Comparison of ENCODE assay signal across 8 cellular contexts in the genomic region with DNA sequence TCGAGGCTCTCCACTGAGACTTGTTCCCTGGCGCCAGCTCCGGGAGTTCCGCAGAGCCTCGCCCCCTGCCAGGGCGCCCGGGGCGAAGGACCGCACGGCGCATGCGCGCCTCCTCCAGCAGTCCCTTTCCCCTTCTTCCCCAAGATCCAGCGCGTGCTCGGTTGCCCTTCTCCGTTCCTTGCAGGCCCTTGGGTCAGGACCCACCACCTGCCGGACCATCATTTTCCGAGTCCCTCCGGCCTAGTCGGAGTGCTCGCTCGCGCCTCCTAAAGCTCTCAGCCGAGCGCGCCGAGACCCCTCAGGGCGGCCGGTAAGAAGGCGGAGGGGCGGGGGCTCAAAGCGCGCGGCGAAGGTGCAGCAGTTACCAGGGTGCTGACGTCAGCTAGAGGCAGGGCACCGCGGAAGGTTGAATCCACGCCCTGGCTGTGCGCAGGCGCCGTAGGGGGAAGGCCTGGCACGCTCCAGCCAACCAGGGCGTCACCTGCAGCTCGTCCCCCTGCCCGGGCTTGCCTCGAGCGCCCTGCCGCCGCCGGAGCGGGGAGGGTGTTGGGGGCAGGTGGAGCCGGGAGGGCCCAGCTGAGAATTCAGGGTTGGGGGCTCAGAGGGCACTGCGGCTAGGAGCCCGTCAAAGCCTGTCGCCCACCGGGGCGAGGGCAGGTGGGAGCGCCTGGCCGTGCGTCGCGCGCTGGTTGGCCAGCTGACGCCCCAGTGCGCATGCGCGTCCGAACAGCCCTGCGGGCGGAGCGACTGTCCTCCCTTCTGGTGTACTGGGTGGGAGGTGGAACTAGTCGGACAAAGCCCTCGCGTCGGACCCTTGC. TPM values are rescaled to one million over a fixed set of nuclear protein-coding genes. Genes with fewer than 3 reads are reported as not detected.
DNase-seq lines count a peak whose midpoint lies in the region; ATAC-seq and TF ChIP-seq lines count a peak whose summit lies in the region.

TCAIM (plus strand) TSS at position 757 of the 818 bp plus-strand sequence. CDS start 16,017 bp downstream, outside the sequence.

- intact Hi-C loops in mammary epithelial cell (cut with micrococcal nuclease), result loop anchor here (5.0 kb wide), 2 partner anchors 139 to 174 kb away; partner anchors contain the start of gene ZNF445

- H3K4me2 ChIP-seq in mammary epithelial cell (ENCODE audit: insufficient read depth, low read depth, low read length) (peak within 1 kb of the TSS; percentile 90), smooth muscle cell (peak within 1 kb of the TSS; percentile 92)

- H4K20me1 ChIP-seq in mammary epithelial cell (ENCODE audit: insufficient read depth, low read length) (no peaks in the 10 kb centered on the region), smooth muscle cell (ENCODE audit: low read depth) (no peaks in the 10 kb centered on the region)

- H3K9me3 ChIP-seq in WERI-Rb-1 (ENCODE audit: severe bottlenecking) (no peaks in the 10 kb centered on the region), mammary epithelial cell (replicated peaks; ENCODE audit: insufficient read depth, low read length) (no peaks in the 10 kb centered on the region), smooth muscle cell (replicated peaks; ENCODE audit: low read depth) (no peaks in the 10 kb centered on the region)

- H3K4me1 ChIP-seq in mammary epithelial cell (ENCODE audit: insufficient read depth, low read length) (peaks cover 13% of the 10 kb centered on the region), smooth muscle cell (ENCODE audit: low read depth) (peaks cover 14% of the 10 kb centered on the region)

- CTCF ChIA-PET in mammary epithelial cell (lab: Charles Lee; ENCODE audit: low non-redundant PET), result interaction anchor here (0.6 kb wide), 1 partner anchor 502 kb away, joined by 8 read pairs; no protein-coding TSS in a partner anchor

- TF ChIP-seq CTCF in WERI-Rb-1 (IDR thresholded peaks at IDR 0.05; ENCODE audit: low read depth, low read length) (no peak), mammary epithelial cell (conservative IDR thresholded peaks at IDR 0.05 in 1 of 2, IDR thresholded peaks at IDR 0.05 in 1 of 2; ENCODE audit: extremely low read depth in 1 of 2, insufficient read depth in 1 of 2, low read depth in 1 of 2, low read length in 2 of 2) (no peak), smooth muscle cell (IDR thresholded peaks at IDR 0.05; ENCODE audit: borderline replicate concordance, insufficient read depth, poor library complexity, severe bottlenecking) (no peak)

- peak within 1 kb of the TSS; percentile 93 for H3K4me3 ChIP-seq in WERI-Rb-1 (ENCODE audit: low read depth, low read length)
- peak within 1 kb of the TSS; percentile 89 to 95 (median 95) for H3K4me3 ChIP-seq in mammary epithelial cell (replicated peaks in 1 of 3; ENCODE audit: insufficient read depth in 1 of 3, low read depth in 2 of 3, low read length in 3 of 3)
- H3K4me3 ChIP-seq in smooth muscle cell, result peak within 1 kb of the TSS; percentile 71

- no peaks in the 10 kb centered on the region for H3K36me3 ChIP-seq in WERI-Rb-1
- H3K36me3 ChIP-seq in mammary epithelial cell (ENCODE audit: insufficient read depth, low read length), result no peaks in the 10 kb centered on the region
- no peaks in the 10 kb centered on the region for H3K36me3 ChIP-seq in smooth muscle cell (ENCODE audit: low read depth)

- ATAC-seq in GM18870 (IDR thresholded peaks at IDR 0.05; ENCODE audit: unreplicated experiment), result peak; percentile 88
- peak; percentile 94 for ATAC-seq in HG03135 (IDR thresholded peaks at IDR 0.05; ENCODE audit: unreplicated experiment)

- in situ Hi-C loops in ACHN (cut with HindIII; ENCODE audit: low pct_ligation_motif_present, low pct_unique_long_range_greater_than_20kb, low sequenced_read_pairs) (no loop called here), mammary epithelial cell (cut with MboI; ENCODE audit: low sequenced_read_pairs in 2 of 2) (no loop called here)

- dilution Hi-C loops in mammary epithelial cell (cut with HindIII; ENCODE audit: low sequenced_read_pairs), result no loop called here

- H3K27me3 ChIP-seq in WERI-Rb-1 (ENCODE audit: insufficient read depth, low read depth, severe bottlenecking) (no peaks in the 10 kb centered on the region), mammary epithelial cell (ENCODE audit: insufficient read depth, low read length) (no peaks in the 10 kb centered on the region), smooth muscle cell (ENCODE audit: low read depth) (no peaks in the 10 kb centered on the region)

- 2% methylated on average over 32 of the region's 77 CpGs for WGBS in mammary epithelial cell (ENCODE audit: low coverage, missing lambda C conversion rate)
- under 1% methylated on average over 76 of the region's 77 CpGs for WGBS in smooth muscle cell (ENCODE audit: low lambda C conversion rate)

- H2AFZ ChIP-seq in mammary epithelial cell (ENCODE audit: low read depth, low read length), result peak within 1 kb of the TSS; percentile 97
- peak within 1 kb of the TSS; percentile 90 for H2AFZ ChIP-seq in smooth muscle cell (ENCODE audit: low read depth)

- DNase-seq in ACHN (peak; percentile 95), NCI-H2196 treated with DMSO at 0.1 percent for 48 hours (lab: John Stamatoyannopoulos, UW; ENCODE audit: unreplicated experiment) (peak; percentile 78), WERI-Rb-1 (peak; percentile 98), mammary epithelial cell (peak; percentile 98), iPS-NIHi11 (ENCODE audit: low spot score) (peak; percentile 97), smooth muscle cell (lab: John Stamatoyannopoulos, UW; ENCODE audit: unreplicated experiment) (peak; percentile 98)

- BruUV-seq in mammary epithelial cell (replicated peaks; lab: Mats Ljungman, UMichigan), result no TSS peak

- H3K9ac ChIP-seq in mammary epithelial cell (ENCODE audit: insufficient read depth, low read length) (peak within 1 kb of the TSS; percentile 81), smooth muscle cell (ENCODE audit: low read depth) (peak within 1 kb of the TSS; percentile 78)

- H3K27ac ChIP-seq in WERI-Rb-1 (peak within 1 kb of the TSS; percentile 97), mammary epithelial cell (ENCODE audit: insufficient read depth, low read depth, low read length) (peak within 1 kb of the TSS; percentile 83), smooth muscle cell (ENCODE audit: low read depth) (peak within 1 kb of the TSS; percentile 58)

- no peaks in the 10 kb centered on the region for H3F3A ChIP-seq in smooth muscle cell (ENCODE audit: low read depth)

- peaks cover 33% of the 10 kb centered on the region for H3K79me2 ChIP-seq in mammary epithelial cell (ENCODE audit: insufficient read depth, low read length)
- H3K79me2 ChIP-seq in smooth muscle cell (ENCODE audit: low read depth), result peaks cover 29% of the 10 kb centered on the region

RNA-seq across cellular contexts. Expression of gene TCAIM, which starts in this region (rescaled TPM):
- total RNA-seq in mammary epithelial cell (10 to 100 TPM; 19.5 to 21.7 TPM), smooth muscle cell (23.1 and 26.8 TPM in 2 replicates)
- polyA plus RNA-seq in mammary epithelial cell (14.4 TPM), smooth muscle cell (9.5 and 10.7 TPM in 2 replicates)
- polyA minus RNA-seq in mammary epithelial cell, result 7.4 TPM

Comparison
In these comparisons a context has a peak if more than half of its experiments do, and no peak if none do; other contexts are left out.
1. Peak in every context shown above with its lines: DNase-seq, ATAC-seq, H3K4me3 ChIP-seq and H3K27ac ChIP-seq.